Comparison of ENCODE assay signal across 1 cellular context in genomic region chr14:64248689-64249088, GRCh38.
TF ChIP-seq lines count a peak whose summit lies in the region.

No MANE protein-coding gene starts in this region.

TF ChIP-seq in K562, 482 proteins besides CTCF, POLR2A, EP300 and RAD21:
- TF ChIP-seq ZNF695 (CRISPR knock-in tag; IDR thresholded peaks at IDR 0.05) (no peak), ID3 (CRISPR knock-in tag; IDR thresholded peaks at IDR 0.05) (no peak), ID3 (tag; IDR thresholded peaks at IDR 0.05) (peak; percentile 49; the same call in 1 of the 2 replicates)
